9 cellular contexts compared by ENCODE assay signal in the genomic region with DNA sequence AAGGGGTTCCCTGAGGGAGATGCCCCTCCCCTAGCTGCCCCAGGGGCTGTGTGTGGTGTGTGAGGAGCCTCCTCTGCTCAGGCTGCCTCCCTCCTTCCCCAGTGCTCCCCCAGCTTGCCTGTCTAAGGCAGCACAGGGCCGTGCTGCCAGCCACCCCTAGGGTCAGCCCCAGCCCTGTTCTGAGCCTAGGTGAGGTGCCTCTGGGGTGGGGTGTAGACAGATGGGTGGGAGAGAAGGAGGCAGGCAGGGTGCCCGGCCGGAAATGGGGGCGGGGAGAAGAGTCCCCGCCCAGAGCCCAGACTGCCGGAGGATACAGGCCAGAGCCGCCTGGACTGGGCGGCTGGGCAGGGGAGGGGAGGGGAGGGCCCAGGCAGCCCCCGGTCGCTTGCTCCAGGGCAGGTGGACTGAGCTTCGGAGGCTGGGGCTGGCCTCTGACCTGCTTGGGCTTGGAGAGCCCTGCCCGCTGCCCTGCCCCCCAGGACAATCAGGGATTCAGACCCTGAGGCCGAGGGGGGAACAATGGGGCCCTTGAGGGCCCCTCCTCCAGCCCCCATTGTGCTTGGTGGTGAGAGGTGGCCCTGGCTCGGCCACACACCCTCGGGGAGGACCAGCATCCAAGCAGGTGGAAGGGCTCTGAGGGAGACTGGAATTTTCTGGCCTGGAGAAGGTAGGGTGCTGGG. TPM values are rescaled to one million over a fixed set of nuclear protein-coding genes. Genes with fewer than 3 reads are reported as not detected.
A peak's percentile ranks its signal among the peaks of the same experiment; 100 is the strongest.
DNase-seq lines count a peak whose midpoint lies in the region; ATAC-seq, FAIRE-seq and TF ChIP-seq lines count a peak whose summit lies in the region.
"Had no signal": no experiment of that assay in that cellular context is flagged by ENCODE, and none has a peak within 500 bp of the region (broad histone marks: within the 10 kb centered on the region; RNA-seq: fewer than 3 reads in every experiment).

TSS of gene GJC2 (plus strand) at position 590 of the 680 bp plus-strand sequence. CDS start 7,829 bp downstream, outside the sequence.

- no peaks in the 10 kb centered on the region for H4K20me1 ChIP-seq in GM23338 (replicated peaks; ENCODE audit: insufficient read depth)

- peaks cover 11% of the 10 kb centered on the region for H3K27me3 Mint-ChIP-seq in GM23338 (ENCODE audit: insufficient read depth, low read depth, poor library complexity)

- H3K36me3 Mint-ChIP-seq in GM23338 (ENCODE audit: low read depth): no peaks in the 10 kb centered on the region; the same call in 2 of the 3 replicates

- TF ChIP-seq POLR2A in body of pancreas (IDR thresholded peaks at IDR 0.05): no peak
- no peak; the same call in 1 of the 2 replicates for TF ChIP-seq POLR2A in GM12892 (IDR thresholded peaks at IDR 0.05; ENCODE audit: low read depth, low read length)

- peak; percentile 74 for ATAC-seq in GM23338
- ATAC-seq in body of pancreas: no peak
- ATAC-seq in GM18870 (IDR thresholded peaks at IDR 0.05; ENCODE audit: unreplicated experiment): no peak
- ATAC-seq in GM18517 (IDR thresholded peaks at IDR 0.05; ENCODE audit: unreplicated experiment): no peak

- no peak within 1 kb of the TSS for H3K4me3 Mint-ChIP-seq in GM23338

- intact Hi-C loops in body of pancreas (cut with DNase I): no loop called here

- H3K4me3 ChIP-seq in GM23338 (no peak within 1 kb of the TSS), body of pancreas (no peak within 1 kb of the TSS), skeletal muscle satellite cell (ENCODE audit: low read length) (no peak within 1 kb of the TSS)

- no peaks in the 10 kb centered on the region for H3K4me1 ChIP-seq in GM23338 (ENCODE audit: insufficient read depth)
- peaks cover 22% of the 10 kb centered on the region for H3K4me1 ChIP-seq in body of pancreas
- H3K4me1 ChIP-seq in skeletal muscle satellite cell (ENCODE audit: control insufficient read depth, insufficient read depth, low read length): peaks cover 33% of the 10 kb centered on the region

- DNase-seq in GM23338 (ENCODE audit: low spot score) (peak; percentile 41), body of pancreas (peak in 2 of 4 donors; percentile 9 to 12), iPS-NIHi7 (ENCODE audit: extremely low spot score) (peak; percentile 72), GM12892 (ENCODE audit: insufficient read length) (no peak), NCI-H2081 treated with DMSO at 0.1 percent for 48 hours (lab: John Stamatoyannopoulos, UW) (no peak)
- DNase-seq: activated CD4-positive, alpha-beta T cell treated with anti-CD3 and anti-CD28 coated beads for 48 hours had no signal

- H3K9me3 Mint-ChIP-seq in GM23338: no peaks in the 10 kb centered on the region

- FAIRE-seq in GM12892 (lab: Jason Lieb, UNC): no peak

- H3K27ac Mint-ChIP-seq in GM23338: peak within 1 kb of the TSS; percentile 56; the same call in 1 of the 2 replicates

- H3F3A ChIP-seq in GM23338 (replicated peaks; ENCODE audit: low read depth): no peaks in the 10 kb centered on the region

- 72 to 89% methylated on average over 8 to 15 of the region's 15 CpGs for WGBS in body of pancreas, 2 donors

- H3K9ac ChIP-seq in skeletal muscle satellite cell (ENCODE audit: low read depth, low read length): peak within 1 kb of the TSS; percentile 31

- H3K4me2 ChIP-seq in GM23338 (peak within 1 kb of the TSS; percentile 62; the same call in 1 of the 2 replicates), skeletal muscle satellite cell (ENCODE audit: low read length) (peak within 1 kb of the TSS; percentile 26)

- no peaks in the 10 kb centered on the region for H3K79me2 ChIP-seq in GM23338 (replicated peaks; ENCODE audit: insufficient read depth)

- no peaks in the 10 kb centered on the region for H3K9me2 ChIP-seq in GM23338 (ENCODE audit: insufficient read depth)

- no peaks in the 10 kb centered on the region for H3K36me3 ChIP-seq in GM23338 (ENCODE audit: insufficient read depth)
- peaks cover 0 to 14% of the 10 kb centered on the region in 2 donors for H3K36me3 ChIP-seq in body of pancreas (replicated peaks in 1 of 2; ENCODE audit: insufficient read depth in 1 of 2, low read depth in 2 of 2)
- H3K36me3 ChIP-seq in skeletal muscle satellite cell (ENCODE audit: insufficient read depth, low read length): peaks cover 49% of the 10 kb centered on the region

- TF ChIP-seq CTCF in GM23338 (conservative IDR thresholded peaks at IDR 0.05; ENCODE audit: low read depth in 2 of 2): no peak
- no peak for TF ChIP-seq CTCF in body of pancreas (IDR thresholded peaks at IDR 0.05)

- H3K27ac ChIP-seq in GM23338 (ENCODE audit: low read depth) (no peak within 1 kb of the TSS), body of pancreas (peak within 1 kb of the TSS; percentile 4 to 71 (median 45))

- H3K9me3 ChIP-seq in body of pancreas: no peaks in the 10 kb centered on the region
- H3K9me3 ChIP-seq in skeletal muscle satellite cell (replicated peaks; ENCODE audit: low read length): no peaks in the 10 kb centered on the region

- H3K4me1 Mint-ChIP-seq in GM23338: peaks cover 3% of the 10 kb centered on the region; the same call in 2 of the 3 replicates

- H2AFZ ChIP-seq in GM23338: no peak within 1 kb of the TSS

- H3K27me3 ChIP-seq in GM23338 (ENCODE audit: insufficient read depth) (no peaks in the 10 kb centered on the region), body of pancreas (no peaks in the 10 kb centered on the region), skeletal muscle satellite cell (ENCODE audit: control insufficient read depth, insufficient read depth, low read length) (no peaks in the 10 kb centered on the region)

TF ChIP-seq in GM23338, 12 proteins besides CTCF, POLR2A, EP300 and RAD21 (continues in another document):
- TF ChIP-seq EZH2 (IDR thresholded peaks at IDR 0.05; ENCODE audit: low read depth, unreplicated experiment): no peak
- TF ChIP-seq ZNF462 (CRISPR knock-in tag; IDR thresholded peaks at IDR 0.05): no peak
- TF ChIP-seq ZNF114 (CRISPR knock-in tag; IDR thresholded peaks at IDR 0.05): no peak
- TF ChIP-seq POLR2AphosphoS5 (IDR thresholded peaks at IDR 0.05; ENCODE audit: low read depth): no peak
- no peak for TF ChIP-seq JUNB (IDR thresholded peaks at IDR 0.05; ENCODE audit: unreplicated experiment)
- no peak for TF ChIP-seq ZNF331 (CRISPR knock-in tag; IDR thresholded peaks at IDR 0.05; ENCODE audit: low read depth)

RNA-seq across cellular contexts. Expression of gene GJC2, which starts in this region (rescaled TPM):
- 0.58 and 1.2 TPM in 2 replicates for total RNA-seq in GM23338 (2014; rRNA removed; shearing (Covaris generic))
- polyA plus RNA-seq in GM23338 (2016; fragmentation: Nextera tagmentation; extraction: Ambion mirVana): 0.15 and 0.23 TPM in 2 replicates
- 1 to 10 TPM in 1 of 2 donors, under 1 TPM in 1; 0.33 to 1.6 TPM for total RNA-seq in body of pancreas
- 1.3 and 1.5 TPM in 2 replicates for total RNA-seq in skeletal muscle satellite cell (2012; rRNA removed)
- 0.11 TPM for polyA plus RNA-seq in GM12892 (2012; ENCODE audit: missing spikeins)

Comparison
In these comparisons a context has a peak if more than half of its experiments do, and no peak if none do; other contexts are left out.
1. DNase-seq: peak in GM23338 (single experiment) and iPS-NIHi7 (single experiment); none in GM12892 (single experiment) and NCI-H2081 treated with DMSO at 0.1 percent for 48 hours (single experiment).